8 cellular contexts compared by ENCODE assay signal in the genomic region with DNA sequence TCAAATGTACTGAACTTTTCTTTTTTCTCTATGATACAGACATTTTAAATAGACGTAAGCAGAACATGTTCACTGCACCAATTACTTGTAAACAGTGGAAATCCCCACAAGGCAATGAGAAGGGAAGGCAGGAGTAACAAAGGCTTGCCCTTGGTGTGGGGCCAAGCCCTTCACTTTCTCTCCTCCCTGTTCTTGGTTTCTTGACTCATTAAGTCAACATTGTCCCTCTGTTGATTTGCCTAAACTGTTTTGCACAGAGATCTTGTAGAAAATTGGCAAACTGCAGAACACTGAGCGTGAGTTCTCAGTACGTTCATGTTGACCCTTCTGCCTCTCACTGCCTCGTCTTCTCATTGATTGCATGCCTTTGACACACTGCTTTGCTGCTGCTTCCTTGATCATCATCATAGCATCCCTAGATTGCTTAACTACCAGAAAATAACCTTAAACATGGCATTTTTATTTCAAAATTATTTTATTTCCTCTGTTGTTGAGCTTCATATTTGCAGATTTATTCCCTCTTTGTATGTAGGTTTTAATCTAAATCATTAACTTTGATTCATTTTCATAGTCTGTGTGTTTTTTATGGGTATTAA.
DNase-seq lines count a peak whose midpoint lies in the region; ATAC-seq and TF ChIP-seq lines count a peak whose summit lies in the region.

No MANE protein-coding gene starts in this region.

- H3K9ac ChIP-seq in MM.1S (ENCODE audit: low read length) (no peak overlapping the region), endocrine pancreas (ENCODE audit: control insufficient read depth, insufficient read depth, low read length) (no peak overlapping the region)

- H3K4me1 ChIP-seq in MM.1S (ENCODE audit: low read length): peaks cover 6% of the 10 kb centered on the region; the same call in 1 of the 2 replicates
- H3K4me1 ChIP-seq in endocrine pancreas (ENCODE audit: control insufficient read depth, insufficient read depth, low read length): no peaks in the 10 kb centered on the region

- no peaks in the 10 kb centered on the region for H3K9me2 ChIP-seq in MM.1S (replicated peaks; ENCODE audit: insufficient read depth, low read length)

- H2AFZ ChIP-seq in MM.1S (ENCODE audit: low read length): no peak overlapping the region

- H3F3A ChIP-seq in MM.1S (ENCODE audit: insufficient read depth, low read length): no peaks in the 10 kb centered on the region

- H3K36me3 ChIP-seq in MM.1S (replicated peaks; ENCODE audit: insufficient read depth, low read length): no peaks in the 10 kb centered on the region
- H3K36me3 ChIP-seq in endocrine pancreas (ENCODE audit: control insufficient read depth, insufficient read depth, low read length): no peaks in the 10 kb centered on the region

- peak; percentile 72 for DNase-seq in AG08396 (ENCODE audit: low spot score)
- DNase-seq in MM.1S: peak; percentile 49
- peak; percentile 29 for DNase-seq in retinal pigment epithelial cell (ENCODE audit: low read depth)
- DNase-seq in NCI-H524 (lab: John Stamatoyannopoulos, UW): no peak
- no peak for DNase-seq in NK-92 treated with Interleukin-12 subunit alpha and Interleukin-12 subunit beta, amount 100 ng/mL, for 24 hours (lab: John Stamatoyannopoulos, UW)

- no peaks in the 10 kb centered on the region for H4K20me1 ChIP-seq in MM.1S (ENCODE audit: insufficient read depth, low read length)

- no peak overlapping the region for H3K4me2 ChIP-seq in MM.1S (ENCODE audit: low read depth, low read length)

- no peak for TF ChIP-seq CTCF in MM.1S (IDR thresholded peaks at IDR 0.05; ENCODE audit: low read length)
- TF ChIP-seq CTCF in retinal pigment epithelial cell (conservative IDR thresholded peaks at IDR 0.05; ENCODE audit: low read depth, low read length): no peak

- H3K27me3 ChIP-seq in MM.1S (replicated peaks; ENCODE audit: insufficient read depth, low read length) (no peaks in the 10 kb centered on the region), endocrine pancreas (ENCODE audit: control insufficient read depth, insufficient read depth, low read length) (no peaks in the 10 kb centered on the region)

- H3K9me3 ChIP-seq in MM.1S (replicated peaks; ENCODE audit: insufficient read depth, low read length): no peaks in the 10 kb centered on the region
- no peaks in the 10 kb centered on the region for H3K9me3 ChIP-seq in endocrine pancreas (ENCODE audit: control insufficient read depth, low read length)

- H3K4me3 ChIP-seq in MM.1S (ENCODE audit: low read length) (no peak overlapping the region), endocrine pancreas (ENCODE audit: control insufficient read depth, insufficient read depth, low read length) (peak overlapping the region; percentile 3), retinal pigment epithelial cell (ENCODE audit: low read length) (no peak overlapping the region)

- no peaks in the 10 kb centered on the region for H3K79me2 ChIP-seq in MM.1S (ENCODE audit: low read length)

- H3K27ac ChIP-seq in MM.1S (ENCODE audit: low read length): no peak overlapping the region

- ATAC-seq in GM19035 (IDR thresholded peaks at IDR 0.05; ENCODE audit: unreplicated experiment) (peak; percentile 70), GM19455 (IDR thresholded peaks at IDR 0.05; ENCODE audit: unreplicated experiment) (no peak)

Comparison
In these comparisons a context has a peak if more than half of its experiments do, and no peak if none do; other contexts are left out.
1. DNase-seq: peak in AG08396 (single experiment), MM.1S (single experiment) and retinal pigment epithelial cell (single experiment); none in NCI-H524 (0 of 2) and NK-92 treated with Interleukin-12 subunit alpha and Interleukin-12 subunit beta, amount 100 ng/mL, for 24 hours (single experiment).